20 cellular contexts compared by ENCODE assay signal in the genomic region with DNA sequence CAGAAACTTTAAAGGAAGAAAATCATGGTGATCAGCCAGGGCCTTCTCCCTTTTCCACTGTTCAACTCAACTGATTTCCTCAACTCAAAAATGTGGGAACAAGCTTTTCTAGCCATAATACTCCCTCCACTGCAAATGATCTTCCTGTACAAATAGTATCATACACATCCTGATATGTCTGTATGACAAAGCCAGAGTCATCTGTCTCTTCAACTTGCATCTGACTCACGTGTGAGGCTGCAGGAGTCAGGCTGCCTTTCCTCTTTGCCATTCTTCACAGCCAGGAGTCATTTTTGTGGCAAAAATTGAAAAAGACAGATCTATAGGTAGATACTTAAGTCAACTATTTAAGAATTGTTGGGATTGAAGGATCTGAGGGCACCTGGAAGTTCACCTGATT. TPM values are rescaled to one million over a fixed set of nuclear protein-coding genes. Genes with fewer than 3 reads are reported as not detected.
DNase-seq lines count a peak whose midpoint lies in the region; ATAC-seq and TF ChIP-seq lines count a peak whose summit lies in the region.
"Had no signal": no experiment of that assay in that cellular context is flagged by ENCODE, and none has a peak within 500 bp of the region (broad histone marks: within the 10 kb centered on the region; RNA-seq: fewer than 3 reads in every experiment).

No MANE protein-coding gene starts in this region.

- no peak for ATAC-seq in activated CD4-positive, alpha-beta T cell treated with anti-CD3 and anti-CD28 coated beads for 36 hours
- ATAC-seq in naive thymus-derived CD4-positive, alpha-beta T cell, result no peak
- ATAC-seq in HG02642 (IDR thresholded peaks at IDR 0.05; ENCODE audit: poor library complexity, unreplicated experiment) (no peak), HG02938 (IDR thresholded peaks at IDR 0.05; ENCODE audit: unreplicated experiment) (no peak)
- ATAC-seq: Panc1; stimulated activated naive CD8-positive, alpha-beta T cell treated with anti-CD3 and anti-CD28 coated beads, Interleukin-15, amount 100 ng/mL, for 72 hours had no signal

- no peak overlapping the region for H3K27ac ChIP-seq in naive thymus-derived CD4-positive, alpha-beta T cell (ENCODE audit: low read depth, low read length)
- H3K27ac ChIP-seq: colonic mucosa, SJSA1 had no signal

- POLR2A ChIA-PET in activated CD4-positive, alpha-beta T cell treated with anti-CD3 and anti-CD28 coated beads for 36 hours (lab: Charles Lee), result interaction anchor here (0.6 kb wide), 2 partner anchors 361 to 411 kb away, joined by 3 read pairs; no protein-coding TSS in a partner anchor
- POLR2A ChIA-PET in naive thymus-derived CD4-positive, alpha-beta T cell (lab: Charles Lee), result interaction anchor here (1.6 kb wide), 1 partner anchor 40 kb away, joined by 5 read pairs; no protein-coding TSS in a partner anchor

- peaks cover 41% of the 10 kb centered on the region for H3K4me1 Mint-ChIP-seq in activated CD4-positive, alpha-beta T cell treated with anti-CD3 and anti-CD28 coated beads for 36 hours
- peaks cover 21% of the 10 kb centered on the region for H3K4me1 Mint-ChIP-seq in activated CD4-positive, alpha-beta T cell treated with anti-CD3 and anti-CD28 coated beads, Interleukin-2, amount 10 ng/mL, durations not matched to agents 24 days and 14 days
- peaks cover 21% of the 10 kb centered on the region for H3K4me1 Mint-ChIP-seq in brain
- peaks cover 24 to 65% (median 55%) of the 10 kb centered on the region in 7 donors for H3K4me1 Mint-ChIP-seq in naive thymus-derived CD4-positive, alpha-beta T cell
- H3K4me1 Mint-ChIP-seq: nephron progenitor cell had no signal

- TF ChIP-seq CTCF in brain (conservative IDR thresholded peaks at IDR 0.05), result no peak

- peaks cover 56% of the 10 kb centered on the region for H3K36me3 Mint-ChIP-seq in activated CD4-positive, alpha-beta T cell treated with anti-CD3 and anti-CD28 coated beads for 36 hours (ENCODE audit: low read depth)
- H3K36me3 Mint-ChIP-seq in activated CD4-positive, alpha-beta T cell treated with anti-CD3 and anti-CD28 coated beads, Interleukin-2, amount 10 ng/mL, durations not matched to agents 24 days and 14 days (ENCODE audit: low read depth), result peaks cover 68% of the 10 kb centered on the region
- peaks cover 93% of the 10 kb centered on the region for H3K36me3 Mint-ChIP-seq in brain
- peaks cover 9 to 53% (median 26%) of the 10 kb centered on the region in 5 donors for H3K36me3 Mint-ChIP-seq in naive thymus-derived CD4-positive, alpha-beta T cell
- H3K36me3 Mint-ChIP-seq: IgD-negative memory B cell had no signal

- peaks cover 0 to 9% of the 10 kb centered on the region in 2 donors for H3K4me1 ChIP-seq in naive thymus-derived CD4-positive, alpha-beta T cell (ENCODE audit: control insufficient read depth in 2 of 2, insufficient read depth in 2 of 2, low read length in 2 of 2)
- H3K4me1 ChIP-seq: colonic mucosa, SJSA1 had no signal

- H3K9me3 ChIP-seq in naive thymus-derived CD4-positive, alpha-beta T cell (ENCODE audit: control insufficient read depth in 2 of 3, low read length in 3 of 3), result no peaks in the 10 kb centered on the region
- H3K9me3 ChIP-seq: colonic mucosa, SJSA1 had no signal

- intact Hi-C loops in activated CD4-positive, alpha-beta T cell treated with anti-CD3 and anti-CD28 coated beads for 36 hours (cut with DNase I, micrococcal nuclease), result no loop called here
- intact Hi-C loops in activated CD4-positive, alpha-beta T cell treated with anti-CD3 and anti-CD28 coated beads, Interleukin-2, amount 10 ng/mL, durations not matched to agents 24 days and 14 days (cut with micrococcal nuclease), result loop anchor here (5.0 kb wide), 1 partner anchor 41 kb away; the partner anchor contains the start of gene PIK3IP1
- intact Hi-C loops in naive thymus-derived CD4-positive, alpha-beta T cell (cut with micrococcal nuclease), result no loop called here

- DNase-seq in activated CD4-positive, alpha-beta T cell treated with anti-CD3 and anti-CD28 coated beads for 36 hours, result no peak
- DNase-seq in activated CD4-positive, alpha-beta T cell treated with anti-CD3 and anti-CD28 coated beads, Interleukin-2, amount 10 ng/mL, durations not matched to agents 24 days and 14 days, result no peak
- peak; percentile 42 for DNase-seq in HPDE6-E6E7 (ENCODE audit: extremely low spot score)
- DNase-seq in naive thymus-derived CD4-positive, alpha-beta T cell, result no peak
- no peak for DNase-seq in Ammon's horn (ENCODE audit: low spot score)
- DNase-seq: 8988T; colonic mucosa; NCI-H187 treated with DMSO at 0.1 percent for 48 hours; NCI-H345; nephron progenitor cell; stimulated activated naive CD8-positive, alpha-beta T cell treated with anti-CD3 and anti-CD28 coated beads, Interleukin-15, amount 100 ng/mL, for 72 hours; trophoblast cell had no signal

- H3K9me3 Mint-ChIP-seq in activated CD4-positive, alpha-beta T cell treated with anti-CD3 and anti-CD28 coated beads for 36 hours (ENCODE audit: low read depth), result no peaks in the 10 kb centered on the region
- H3K9me3 Mint-ChIP-seq in activated CD4-positive, alpha-beta T cell treated with anti-CD3 and anti-CD28 coated beads, Interleukin-2, amount 10 ng/mL, durations not matched to agents 24 days and 14 days, result no peaks in the 10 kb centered on the region
- H3K9me3 Mint-ChIP-seq in brain, result no peaks in the 10 kb centered on the region
- H3K9me3 Mint-ChIP-seq in naive thymus-derived CD4-positive, alpha-beta T cell, result no peaks in the 10 kb centered on the region
- H3K9me3 Mint-ChIP-seq: IgD-negative memory B cell; nephron progenitor cell; stimulated activated naive CD8-positive, alpha-beta T cell treated with anti-CD3 and anti-CD28 coated beads, Interleukin-15, amount 100 ng/mL, for 72 hours had no signal

- no peak overlapping the region for H3K4me3 Mint-ChIP-seq in activated CD4-positive, alpha-beta T cell treated with anti-CD3 and anti-CD28 coated beads for 36 hours
- H3K4me3 Mint-ChIP-seq in activated CD4-positive, alpha-beta T cell treated with anti-CD3 and anti-CD28 coated beads, Interleukin-2, amount 10 ng/mL, durations not matched to agents 24 days and 14 days, result no peak overlapping the region
- H3K4me3 Mint-ChIP-seq in brain, result no peak overlapping the region
- no peak overlapping the region for H3K4me3 Mint-ChIP-seq in naive thymus-derived CD4-positive, alpha-beta T cell
- H3K4me3 Mint-ChIP-seq: IgD-negative memory B cell; nephron progenitor cell; stimulated activated naive CD8-positive, alpha-beta T cell treated with anti-CD3 and anti-CD28 coated beads, Interleukin-15, amount 100 ng/mL, for 72 hours had no signal

- H3K27ac Mint-ChIP-seq in activated CD4-positive, alpha-beta T cell treated with anti-CD3 and anti-CD28 coated beads for 36 hours, result peak overlapping the region; percentile 0
- no peak overlapping the region for H3K27ac Mint-ChIP-seq in activated CD4-positive, alpha-beta T cell treated with anti-CD3 and anti-CD28 coated beads, Interleukin-2, amount 10 ng/mL, durations not matched to agents 24 days and 14 days
- peak overlapping the region in 4 of 5 experiments; percentile 4 to 60 (median 18) for H3K27ac Mint-ChIP-seq in brain
- peak overlapping the region in 6 of 9 donors; percentile 2 to 81 (median 32) for H3K27ac Mint-ChIP-seq in naive thymus-derived CD4-positive, alpha-beta T cell
- H3K27ac Mint-ChIP-seq: progenitor cell of endocrine pancreas had no signal

- no peak overlapping the region for H3K4me3 ChIP-seq in naive thymus-derived CD4-positive, alpha-beta T cell (ENCODE audit: low read length)
- H3K4me3 ChIP-seq: colonic mucosa, SJSA1, skin epidermis had no signal

- no peaks in the 10 kb centered on the region for H3K27me3 Mint-ChIP-seq in activated CD4-positive, alpha-beta T cell treated with anti-CD3 and anti-CD28 coated beads for 36 hours
- no peaks in the 10 kb centered on the region for H3K27me3 Mint-ChIP-seq in activated CD4-positive, alpha-beta T cell treated with anti-CD3 and anti-CD28 coated beads, Interleukin-2, amount 10 ng/mL, durations not matched to agents 24 days and 14 days
- no peaks in the 10 kb centered on the region for H3K27me3 Mint-ChIP-seq in brain
- no peaks in the 10 kb centered on the region for H3K27me3 Mint-ChIP-seq in naive thymus-derived CD4-positive, alpha-beta T cell
- H3K27me3 Mint-ChIP-seq: IgD-negative memory B cell; progenitor cell of endocrine pancreas; stimulated activated naive CD8-positive, alpha-beta T cell treated with anti-CD3 and anti-CD28 coated beads, Interleukin-15, amount 100 ng/mL, for 72 hours had no signal

- H3K36me3 ChIP-seq in naive thymus-derived CD4-positive, alpha-beta T cell (ENCODE audit: control insufficient read depth in 2 of 3, insufficient read depth in 3 of 3, low read length in 3 of 3), result peaks cover 19 to 93% (median 33%) of the 10 kb centered on the region in 3 experiments
- H3K36me3 ChIP-seq: colonic mucosa had no signal

- CTCF ChIA-PET in activated CD4-positive, alpha-beta T cell treated with anti-CD3 and anti-CD28 coated beads for 36 hours (lab: Charles Lee), result interaction anchor here (0.6 to 0.7 kb wide), 2 partner anchors 19 to 148 kb away, joined by 3 to 7 read pairs; no protein-coding TSS in a partner anchor
- CTCF ChIA-PET in naive thymus-derived CD4-positive, alpha-beta T cell (lab: Charles Lee), result interaction anchor here (0.6 to 0.9 kb wide), 2 partner anchors 19 to 37 kb away, joined by 4 read pairs; no protein-coding TSS in a partner anchor

- H3K27me3 ChIP-seq in naive thymus-derived CD4-positive, alpha-beta T cell (ENCODE audit: control insufficient read depth in 2 of 2, insufficient read depth in 2 of 2, low read length in 2 of 2), result no peaks in the 10 kb centered on the region
- H3K27me3 ChIP-seq: colonic mucosa, SJSA1 had no signal

RNA-seq across cellular contexts. Expression of gene PATZ1, which starts 13.3 kb away (rescaled TPM):
- 10 to 100 TPM; 22.9 to 23.9 TPM for total RNA-seq in activated CD4-positive, alpha-beta T cell treated with anti-CD3 and anti-CD28 coated beads for 36 hours
- total RNA-seq in activated CD4-positive, alpha-beta T cell treated with anti-CD3 and anti-CD28 coated beads, Interleukin-2, amount 10 ng/mL, durations not matched to agents 24 days and 14 days, result 33.8 and 34.7 TPM in 2 replicates
- polyA plus RNA-seq in brain (ENCODE audit: insufficient read depth, low read depth, low replicate concordance), result 84.9 TPM
- total RNA-seq in naive thymus-derived CD4-positive, alpha-beta T cell, result 10 to 100 TPM; 35.9 to 61.3 (median 55.2) TPM
- polyA plus RNA-seq in naive thymus-derived CD4-positive, alpha-beta T cell, result 10 to 100 TPM; 15.1 to 26.0 TPM

RNA-seq across cellular contexts. Expression of gene PIK3IP1, which starts 40.6 kb away (rescaled TPM):
- 10 to 100 TPM; 14.2 to 15.1 TPM for total RNA-seq in activated CD4-positive, alpha-beta T cell treated with anti-CD3 and anti-CD28 coated beads for 36 hours
- 12.4 TPM in 2 replicates for total RNA-seq in activated CD4-positive, alpha-beta T cell treated with anti-CD3 and anti-CD28 coated beads, Interleukin-2, amount 10 ng/mL, durations not matched to agents 24 days and 14 days
- polyA plus RNA-seq in brain (ENCODE audit: insufficient read depth, low read depth, low replicate concordance), result 33.3 TPM
- total RNA-seq in naive thymus-derived CD4-positive, alpha-beta T cell, result 100 to 1,000 TPM in 4 of 5 experiments, 10 to 100 TPM in 1; 72.8 to 638 (median 594) TPM
- 100 to 1,000 TPM; 606 to 941 TPM for polyA plus RNA-seq in naive thymus-derived CD4-positive, alpha-beta T cell
